In genomic region chr14:57833304-57833703, GRCh38 we compare ENCODE assay signal across 9 cellular contexts. TPM values are rescaled to one million over a fixed set of nuclear protein-coding genes. Genes with fewer than 3 reads are reported as not detected.
A peak's percentile ranks its signal among the peaks of the same experiment; 100 is the strongest.
DNase-seq lines count a peak whose midpoint lies in the region; FAIRE-seq and TF ChIP-seq lines count a peak whose summit lies in the region.
"Had no signal": no experiment of that assay in that cellular context is flagged by ENCODE, and none has a peak within 500 bp of the region (broad histone marks: within the 10 kb centered on the region; RNA-seq: fewer than 3 reads in every experiment).

No MANE protein-coding gene starts in this region.

- no peaks in the 10 kb centered on the region for H3K27me3 ChIP-seq in astrocyte (ENCODE audit: insufficient read depth, low read length)
- H3K27me3 ChIP-seq in keratinocyte (ENCODE audit: control insufficient read depth, extremely low read depth, insufficient read depth, low read length) = no peaks in the 10 kb centered on the region

- H3K4me3 ChIP-seq in astrocyte (ENCODE audit: insufficient read depth, low read depth, low read length) (no peak overlapping the region), keratinocyte (ENCODE audit: control insufficient read depth in 2 of 3, extremely low read depth in 1 of 3, insufficient read depth in 2 of 3, low read depth in 1 of 3, low read length in 3 of 3) (peak overlapping the region in 1 of 3 experiments; percentile 13)

- no peaks in the 10 kb centered on the region for H3K36me3 ChIP-seq in astrocyte (ENCODE audit: insufficient read depth, low read length)
- H3K36me3 ChIP-seq in keratinocyte (ENCODE audit: control insufficient read depth in 2 of 2, extremely low read depth in 1 of 2, insufficient read depth in 2 of 2, low read length in 2 of 2) = no peaks in the 10 kb centered on the region

- dilution Hi-C loops in keratinocyte (cut with MboI; ENCODE audit: extremely low pct_ligation_motif_present, low sequenced_read_pairs) = no loop called here

- H3K4me2 ChIP-seq in astrocyte (ENCODE audit: low read length) = peak overlapping the region; percentile 62
- H3K4me2 ChIP-seq in keratinocyte (ENCODE audit: control insufficient read depth, extremely low read depth, insufficient read depth, low read depth, low read length) = peak overlapping the region; percentile 51

- H3K4me3 Mint-ChIP-seq in astrocyte (ENCODE audit: unreplicated experiment) = no peak overlapping the region
- H3K4me3 Mint-ChIP-seq: activated CD4-positive, alpha-beta T cell treated with anti-CD3 and anti-CD28 coated beads, Interleukin-2, amount 10 ng/mL, durations not matched to agents 24 days and 14 days had no signal

- H3K9ac ChIP-seq in astrocyte (ENCODE audit: low read length) (no peak overlapping the region), keratinocyte (ENCODE audit: control insufficient read depth, extremely low read depth, insufficient read depth, low read length) (no peak overlapping the region)

- H3K36me3 Mint-ChIP-seq in astrocyte (ENCODE audit: low read depth, unreplicated experiment) = no peaks in the 10 kb centered on the region

- no peak for TF ChIP-seq CTCF in astrocyte (IDR thresholded peaks at IDR 0.05; ENCODE audit: insufficient read depth, low read depth, low read length)
- TF ChIP-seq CTCF in keratinocyte (optimal IDR thresholded peaks at IDR 0.05 in 1 of 3, IDR thresholded peaks at IDR 0.05 in 1 of 3, conservative IDR thresholded peaks at IDR 0.05 in 1 of 3; ENCODE audit: extremely low read depth in 1 of 3, insufficient read depth in 2 of 3, low read length in 3 of 3) = no peak

- H3K9me3 Mint-ChIP-seq in astrocyte (ENCODE audit: unreplicated experiment) = no peaks in the 10 kb centered on the region
- H3K9me3 Mint-ChIP-seq: activated CD4-positive, alpha-beta T cell treated with anti-CD3 and anti-CD28 coated beads, Interleukin-2, amount 10 ng/mL, durations not matched to agents 24 days and 14 days had no signal

- H3K9me3 ChIP-seq in astrocyte (ENCODE audit: insufficient read depth, low read depth, low read length) (no peaks in the 10 kb centered on the region), keratinocyte (ENCODE audit: control insufficient read depth, low read depth, low read length) (no peaks in the 10 kb centered on the region)

- H3K4me1 ChIP-seq in astrocyte (ENCODE audit: insufficient read depth, low read length) = peaks cover 21% of the 10 kb centered on the region
- H3K4me1 ChIP-seq in keratinocyte (ENCODE audit: control insufficient read depth, extremely low read depth, insufficient read depth, low read length) = peaks cover 13% of the 10 kb centered on the region

- H3K79me2 ChIP-seq in astrocyte (ENCODE audit: insufficient read depth, low read length) (no peaks in the 10 kb centered on the region), keratinocyte (ENCODE audit: control insufficient read depth, insufficient read depth, low read length) (no peaks in the 10 kb centered on the region)

- H3K27ac Mint-ChIP-seq in astrocyte (ENCODE audit: unreplicated experiment) = no peak overlapping the region
- H3K27ac Mint-ChIP-seq: activated CD4-positive, alpha-beta T cell treated with anti-CD3 and anti-CD28 coated beads, Interleukin-2, amount 10 ng/mL, durations not matched to agents 24 days and 14 days had no signal

- FAIRE-seq in A204.1 (lab: Jason Lieb, UNC) (peak; percentile 100), astrocyte (lab: Jason Lieb, UNC) (peak; percentile 97), keratinocyte (lab: Jason Lieb, UNC) (peak; percentile 97)

- H2AFZ ChIP-seq in astrocyte (ENCODE audit: low read depth, low read length) = no peak overlapping the region
- no peak overlapping the region for H2AFZ ChIP-seq in keratinocyte (ENCODE audit: control insufficient read depth, low read length)

- DNase-seq in HCEC 1CT = peak; percentile 97
- DNase-seq in astrocyte (ENCODE audit: low read depth) = peak; percentile 94
- DNase-seq in keratinocyte (ENCODE audit: low read depth, low spot score) = peak; percentile 48
- no peak for DNase-seq in activated gamma-delta T cell treated with Interleukin-2 at 50 U/mL for 16 hours
- no peak for DNase-seq in HuH-7 (ENCODE audit: low spot score)
- DNase-seq in GM19240 (ENCODE audit: insufficient read length, low spot score) = no peak
- no peak for DNase-seq in NK-92 treated with Interleukin-12 subunit alpha and Interleukin-12 subunit beta, amount 100 ng/mL, for 24 hours (lab: John Stamatoyannopoulos, UW)
- DNase-seq: activated CD4-positive, alpha-beta T cell treated with anti-CD3 and anti-CD28 coated beads, Interleukin-2, amount 10 ng/mL, durations not matched to agents 24 days and 14 days had no signal

- H4K20me1 ChIP-seq in astrocyte (ENCODE audit: insufficient read depth, low read length) (no peaks in the 10 kb centered on the region), keratinocyte (ENCODE audit: control insufficient read depth, extremely low read depth, insufficient read depth, low read length) (no peaks in the 10 kb centered on the region)

- H3K27ac ChIP-seq in astrocyte (ENCODE audit: low read depth, low read length) (peak overlapping the region; percentile 52), keratinocyte (ENCODE audit: control insufficient read depth, insufficient read depth, low read length) (no peak overlapping the region)

- H3K27me3 Mint-ChIP-seq in astrocyte (ENCODE audit: low read depth, unreplicated experiment) = no peaks in the 10 kb centered on the region

- peaks cover 14% of the 10 kb centered on the region for H3K4me1 Mint-ChIP-seq in astrocyte (ENCODE audit: low read depth, unreplicated experiment)
- H3K4me1 Mint-ChIP-seq: activated CD4-positive, alpha-beta T cell treated with anti-CD3 and anti-CD28 coated beads, Interleukin-2, amount 10 ng/mL, durations not matched to agents 24 days and 14 days had no signal

- no peaks in the 10 kb centered on the region for H3K9me1 ChIP-seq in keratinocyte (ENCODE audit: control insufficient read depth, extremely low read depth, insufficient read depth, low read length)

RNA-seq across cellular contexts. Expression of gene SLC35F4, which starts 32.6 kb away (rescaled TPM):
- total RNA-seq in astrocyte = not detected in 2 replicates
- polyA plus RNA-seq in keratinocyte = 0.08 TPM in 1 of 3 replicates, not detected in the others
- polyA plus RNA-seq in keratinocyte (2011; ENCODE audit: low read depth) = 0.41 TPM
- 0.05 TPM in 1 of 2 replicates, not detected in the other for polyA plus RNA-seq in keratinocyte (2011; cell fraction: cytosol; rRNA removed)
- polyA plus RNA-seq in keratinocyte (2011; cell fraction: nucleus; rRNA removed) = 0.08 TPM in 1 of 2 replicates, not detected in the other
- 0.69 TPM in 1 of 2 replicates, not detected in the other for polyA plus RNA-seq in keratinocyte (2012; ENCODE audit: low replicate concordance)
- polyA minus RNA-seq in keratinocyte = 0.13 TPM in 1 of 3 replicates, not detected in the others
- polyA minus RNA-seq in keratinocyte (2011; cell fraction: cytosol; rRNA and poly(A)+ RNA removed) = not detected
- polyA minus RNA-seq in keratinocyte (2011; cell fraction: nucleus; rRNA and poly(A)+ RNA removed) = not detected in 2 replicates
- total RNA-seq: activated CD4-positive, alpha-beta T cell treated with anti-CD3 and anti-CD28 coated beads, Interleukin-2, amount 10 ng/mL, durations not matched to agents 24 days and 14 days had no signal

Comparison
In these comparisons a context has a peak if more than half of its experiments do, and no peak if none do; other contexts are left out.
1. DNase-seq: peak in HCEC 1CT (single experiment), astrocyte (single experiment) and keratinocyte (single experiment); none in activated gamma-delta T cell treated with Interleukin-2 at 50 U/mL for 16 hours (single experiment), HuH-7 (single experiment), GM19240 (single experiment) and NK-92 treated with Interleukin-12 subunit alpha and Interleukin-12 subunit beta, amount 100 ng/mL, for 24 hours (single experiment).